In genomic region chr5:80147119-80147815, GRCh38 we compare ENCODE assay signal across 1 cellular context.
TF ChIP-seq lines count a peak whose summit lies in the region.

No MANE protein-coding gene starts in this region.

TF ChIP-seq in H1, 55 proteins besides CTCF, POLR2A, EP300 and RAD21:
- TF ChIP-seq BACH1 (IDR thresholded peaks at IDR 0.05; ENCODE audit: low read length) (no peak), POLR2AphosphoS5 (IDR thresholded peaks at IDR 0.05; ENCODE audit: low read depth, low read length) (peak; percentile 56; the same call in 1 of the 2 replicates)
